Comparison of ENCODE assay signal across 25 cellular contexts in genomic region chr12:13008741-13009380, GRCh38. TPM values are rescaled to one million over a fixed set of nuclear protein-coding genes. Genes with fewer than 3 reads are reported as not detected.
"Had no signal": no experiment of that assay in that cellular context is flagged by ENCODE, and none has a peak within 500 bp of the region (broad histone marks: within the 10 kb centered on the region; RNA-seq: fewer than 3 reads in every experiment).

No MANE protein-coding gene starts in this region.

- H3K36me3 Mint-ChIP-seq: immature natural killer cell; naive thymus-derived CD4-positive, alpha-beta T cell; stimulated activated naive B cell treated with anti-CD40 and anti-IgM and Interleukin-4, amounts not matched to agents 10 μg/mL and 1 μg/mL and 100 μg/mL, for 72 hours; T-cell had no signal

- H3K27me3 ChIP-seq: adrenal gland, body of pancreas, esophagus muscularis mucosa, thyroid gland, uterus had no signal

- H3K9me3 Mint-ChIP-seq: activated CD4-positive, alpha-beta memory T cell treated with anti-CD3 and anti-CD28 coated beads, Interleukin-2, amount 10 ng/mL, durations not matched to agents 7 days and 5 days; activated T-cell treated with anti-CD3 and anti-CD28 coated beads, Interleukin-2, amount 50 U/mL, for 4 hours; immature natural killer cell; stimulated activated naive B cell treated with anti-CD40 and anti-IgM and Interleukin-4, amounts not matched to agents 10 μg/mL and 1 μg/mL and 100 μg/mL, for 72 hours; T-cell had no signal

- H3K4me3 Mint-ChIP-seq: activated CD4-positive, alpha-beta memory T cell treated with anti-CD3 and anti-CD28 coated beads, Interleukin-2, amount 10 ng/mL, durations not matched to agents 7 days and 5 days; activated CD4-positive, alpha-beta T cell treated with anti-CD3 and anti-CD28 coated beads for 36 hours; activated T-cell treated with anti-CD3 and anti-CD28 coated beads, Interleukin-2, amount 50 U/mL, for 4 hours; immature natural killer cell; naive thymus-derived CD4-positive, alpha-beta T cell; stimulated activated naive B cell treated with anti-CD40 and anti-IgM and Interleukin-4, amounts not matched to agents 10 μg/mL and 1 μg/mL and 100 μg/mL, for 72 hours; T-cell had no signal

- DNase-seq: activated CD4-positive, alpha-beta memory T cell treated with anti-CD3 and anti-CD28 coated beads, Interleukin-2, amount 10 ng/mL, durations not matched to agents 7 days and 5 days; activated CD4-positive, alpha-beta T cell treated with anti-CD3 and anti-CD28 coated beads for 36 hours; activated effector memory CD4-positive, alpha-beta T cell treated with Interleukin-2 at 50 U/mL for 16 hours; activated naive CD4-positive, alpha-beta T cell treated with anti-CD3 and anti-CD28 coated beads, Interleukin-2, amount 50 U/mL, for 16 hours; activated T-cell treated with anti-CD3 and anti-CD28 coated beads, Interleukin-2, amount 50 U/mL, for 4 hours; adrenal gland; body of pancreas; caudate nucleus; effector CD4-positive, alpha-beta T cell; foreskin melanocyte; head of caudate nucleus; immature natural killer cell; left cardiac atrium; naive thymus-derived CD4-positive, alpha-beta T cell; stimulated activated CD4-positive, alpha-beta T cell treated with anti-CD3 and anti-CD28 coated beads, Interleukin-15, amount 100 ng/mL, for 24 hours; stimulated activated CD4-positive, alpha-beta T cell treated with anti-CD3 and anti-CD28 coated beads, Interleukin-4, amount 100 ng/mL, for 1 hour; stimulated activated naive B cell treated with anti-CD40 and anti-IgM and Interleukin-4, amounts not matched to agents 10 μg/mL and 1 μg/mL and 100 μg/mL, for 72 hours; T-cell; thyroid gland; uterus; WERI-Rb-1 had no signal

- H3K27me3 Mint-ChIP-seq: activated CD4-positive, alpha-beta T cell treated with anti-CD3 and anti-CD28 coated beads for 36 hours; stimulated activated naive B cell treated with anti-CD40 and anti-IgM and Interleukin-4, amounts not matched to agents 10 μg/mL and 1 μg/mL and 100 μg/mL, for 72 hours had no signal

- H3K4me1 ChIP-seq: adrenal gland, esophagus muscularis mucosa, thyroid gland, uterus had no signal

- H3K27ac ChIP-seq: adrenal gland, body of pancreas, coronary artery, esophagus muscularis mucosa, thyroid gland, uterus, WERI-Rb-1 had no signal

- H3K4me1 Mint-ChIP-seq: activated CD4-positive, alpha-beta memory T cell treated with anti-CD3 and anti-CD28 coated beads, Interleukin-2, amount 10 ng/mL, durations not matched to agents 7 days and 5 days; activated CD4-positive, alpha-beta T cell treated with anti-CD3 and anti-CD28 coated beads for 36 hours; immature natural killer cell; naive thymus-derived CD4-positive, alpha-beta T cell; stimulated activated naive B cell treated with anti-CD40 and anti-IgM and Interleukin-4, amounts not matched to agents 10 μg/mL and 1 μg/mL and 100 μg/mL, for 72 hours; T-cell had no signal

- H3K4me3 ChIP-seq: adrenal gland, body of pancreas, coronary artery, esophagus muscularis mucosa, lung, thyroid gland, uterus had no signal

- H3K9me3 ChIP-seq: adrenal gland, body of pancreas, esophagus muscularis mucosa, thyroid gland, uterus had no signal

- H3K36me3 ChIP-seq: adrenal gland, esophagus muscularis mucosa, thyroid gland, uterus, WERI-Rb-1 had no signal

- H3K27ac Mint-ChIP-seq: activated CD4-positive, alpha-beta memory T cell treated with anti-CD3 and anti-CD28 coated beads, Interleukin-2, amount 10 ng/mL, durations not matched to agents 7 days and 5 days; activated CD4-positive, alpha-beta T cell treated with anti-CD3 and anti-CD28 coated beads for 36 hours; immature natural killer cell; naive thymus-derived CD4-positive, alpha-beta T cell; stimulated activated naive B cell treated with anti-CD40 and anti-IgM and Interleukin-4, amounts not matched to agents 10 μg/mL and 1 μg/mL and 100 μg/mL, for 72 hours; T-cell had no signal

RNA-seq across cellular contexts. Expression of gene GPRC5D, which starts 56.9 kb away (rescaled TPM):
- total RNA-seq: activated CD4-positive, alpha-beta T cell treated with anti-CD3 and anti-CD28 coated beads for 36 hours; activated T-cell treated with anti-CD3 and anti-CD28 coated beads, Interleukin-2, amount 50 U/mL, for 4 hours; adrenal gland; body of pancreas; left cardiac atrium; lung; skeletal muscle tissue; T-cell; thyroid gland; uterus had no signal
